In the genomic region with DNA sequence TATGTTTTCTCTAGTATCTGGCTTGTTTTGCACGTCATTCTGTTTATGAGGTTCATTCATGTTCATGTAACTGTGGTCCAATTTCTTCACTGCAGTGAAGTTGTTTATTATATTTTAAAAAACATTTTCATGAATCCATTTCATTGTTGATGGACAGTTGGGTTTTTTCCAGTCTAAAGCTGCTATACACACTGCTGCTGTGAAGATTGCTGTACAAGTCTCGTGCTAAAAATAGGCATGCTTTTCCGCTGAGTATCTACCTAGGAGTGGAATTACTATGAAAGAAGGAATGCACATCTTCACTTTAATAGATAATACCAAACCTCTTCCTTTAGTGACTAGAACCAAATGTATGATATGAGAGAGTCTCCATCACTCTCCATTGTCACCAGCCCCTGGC, we compare ENCODE assay signal across 17 cellular contexts. TPM values are rescaled to one million over a fixed set of nuclear protein-coding genes. Genes with fewer than 3 reads are reported as not detected.
DNase-seq lines count a peak whose midpoint lies in the region; ATAC-seq and TF ChIP-seq lines count a peak whose summit lies in the region.
"Had no signal": no experiment of that assay in that cellular context is flagged by ENCODE, and none has a peak within 500 bp of the region (broad histone marks: within the 10 kb centered on the region; RNA-seq: fewer than 3 reads in every experiment).

No MANE protein-coding gene starts in this region.

- H3K9ac ChIP-seq in SK-N-SH (peak overlapping the region; percentile 64), neural progenitor cell (no peak overlapping the region)

- TF ChIP-seq EP300 in SK-N-SH (IDR thresholded peaks at IDR 0.05; ENCODE audit: borderline replicate concordance in 1 of 2, low read depth in 1 of 2, low read length in 1 of 2) (peak in 1 of 2 experiments; percentile 91; a peak in 3 of 4 replicates), gastroesophageal sphincter (IDR thresholded peaks at IDR 0.05) (no peak), stomach (IDR thresholded peaks at IDR 0.05) (no peak)

- POLR2A ChIA-PET in SK-N-SH (lab: Yijun Ruan, JAX) = no interaction called here

- DNase-seq in GM03348 (ENCODE audit: low spot score) (peak; percentile 43), SK-N-SH (no peak), stomach (no peak), neural progenitor cell (ENCODE audit: low spot score) (no peak), esophagus squamous epithelium (lab: John Stamatoyannopoulos, UW) (no peak)
- DNase-seq in central memory CD4-positive, alpha-beta T cell = no peak
- DNase-seq: activated naive CD8-positive, alpha-beta T cell treated with anti-CD3 and anti-CD28 coated beads, Interleukin-2, amount 10 ng/mL, durations not matched to agents 7 days and 5 days; dorsolateral prefrontal cortex; head of caudate nucleus; NCI-H1436; occipital lobe; stimulated activated CD4-positive, alpha-beta T cell treated with anti-CD3 and anti-CD28 coated beads, Interleukin-1b, Interleukin-23, amount 100 ng/mL, for 48 hours had no signal

- no peaks in the 10 kb centered on the region for H3K9me2 ChIP-seq in SK-N-SH

- H3K27me3 Mint-ChIP-seq in neural progenitor cell (ENCODE audit: insufficient read depth, low read depth) = peaks cover 2% of the 10 kb centered on the region

- H3K4me1 Mint-ChIP-seq in neural progenitor cell = peaks cover 20% of the 10 kb centered on the region

- H3F3A ChIP-seq in SK-N-SH (replicated peaks; ENCODE audit: insufficient read depth) = peaks cover 52% of the 10 kb centered on the region
- H3F3A ChIP-seq in neural progenitor cell (ENCODE audit: low read depth) = peaks cover 10% of the 10 kb centered on the region

- H3K27me3 ChIP-seq in SK-N-SH (ENCODE audit: insufficient read depth) (no peaks in the 10 kb centered on the region), gastroesophageal sphincter (no peaks in the 10 kb centered on the region), stomach (no peaks in the 10 kb centered on the region), neural progenitor cell (peaks cover 6% of the 10 kb centered on the region), esophagus squamous epithelium (no peaks in the 10 kb centered on the region)
- H3K27me3 ChIP-seq: dorsolateral prefrontal cortex had no signal

- no peak for TF ChIP-seq RAD21 in SK-N-SH (IDR thresholded peaks at IDR 0.05; ENCODE audit: low read length)

- no peaks in the 10 kb centered on the region for H4K20me1 ChIP-seq in SK-N-SH (ENCODE audit: insufficient read depth)
- no peaks in the 10 kb centered on the region for H4K20me1 ChIP-seq in neural progenitor cell (ENCODE audit: low read depth)

- H3K4me2 ChIP-seq in SK-N-SH (0 out of 2 replicates have a peak overlapping the region, but pooled peaks have one; percentile 31), neural progenitor cell (no peak overlapping the region)
- H3K4me2 ChIP-seq: GM23338 had no signal

- H3K4me1 ChIP-seq in SK-N-SH (ENCODE audit: control insufficient read depth in 1 of 2, insufficient read depth in 2 of 2, low read depth in 1 of 2, low read length in 1 of 2) (peaks cover 29 to 46% of the 10 kb centered on the region in 2 experiments), gastroesophageal sphincter (peaks cover 3 to 88% (median 9%) of the 10 kb centered on the region in 3 donors), stomach (peaks cover 10 to 76% (median 35%) of the 10 kb centered on the region in 4 donors), neural progenitor cell (peaks cover 10% of the 10 kb centered on the region), esophagus squamous epithelium (peaks cover 21 to 85% (median 51%) of the 10 kb centered on the region in 3 donors)

- H2AFZ ChIP-seq in SK-N-SH (ENCODE audit: low read depth) (peak overlapping the region; percentile 33; the same call in 1 of the 2 replicates), neural progenitor cell (replicated peaks) (no peak overlapping the region)
- H2AFZ ChIP-seq: GM23338 had no signal

- H3K27ac Mint-ChIP-seq in neural progenitor cell = no peak overlapping the region
- H3K27ac Mint-ChIP-seq: activated naive CD8-positive, alpha-beta T cell treated with anti-CD3 and anti-CD28 coated beads, Interleukin-2, amount 10 ng/mL, durations not matched to agents 7 days and 5 days; GM23338; stimulated activated memory B cell treated with anti-CD40 and anti-IgM and Interleukin-4, amounts not matched to agents 10 μg/mL and 1 μg/mL and 100 μg/mL, for 72 hours had no signal

- no peak overlapping the region for H3K4me3 Mint-ChIP-seq in neural progenitor cell
- H3K4me3 Mint-ChIP-seq: activated naive CD8-positive, alpha-beta T cell treated with anti-CD3 and anti-CD28 coated beads, Interleukin-2, amount 10 ng/mL, durations not matched to agents 7 days and 5 days; GM23338; stimulated activated memory B cell treated with anti-CD40 and anti-IgM and Interleukin-4, amounts not matched to agents 10 μg/mL and 1 μg/mL and 100 μg/mL, for 72 hours had no signal

- no peaks in the 10 kb centered on the region for H3K36me3 Mint-ChIP-seq in neural progenitor cell
- H3K36me3 Mint-ChIP-seq: stimulated activated memory B cell treated with anti-CD40 and anti-IgM and Interleukin-4, amounts not matched to agents 10 μg/mL and 1 μg/mL and 100 μg/mL, for 72 hours had no signal

- TF ChIP-seq CTCF in SK-N-SH (IDR thresholded peaks at IDR 0.05) = no peak
- TF ChIP-seq CTCF in gastroesophageal sphincter (IDR thresholded peaks at IDR 0.05) = no peak
- no peak for TF ChIP-seq CTCF in stomach (IDR thresholded peaks at IDR 0.05)
- no peak for TF ChIP-seq CTCF in neural progenitor cell (IDR thresholded peaks at IDR 0.05)
- no peak for TF ChIP-seq CTCF in esophagus squamous epithelium (IDR thresholded peaks at IDR 0.05)

- intact Hi-C loops in stomach (cut with DNase I; ENCODE audit: low total_unique reads) = no loop called here
- intact Hi-C loops in esophagus squamous epithelium (cut with DNase I) = no loop called here

- no peaks in the 10 kb centered on the region for H3K9me3 Mint-ChIP-seq in neural progenitor cell
- H3K9me3 Mint-ChIP-seq: activated naive CD8-positive, alpha-beta T cell treated with anti-CD3 and anti-CD28 coated beads, Interleukin-2, amount 10 ng/mL, durations not matched to agents 7 days and 5 days; GM23338; stimulated activated memory B cell treated with anti-CD40 and anti-IgM and Interleukin-4, amounts not matched to agents 10 μg/mL and 1 μg/mL and 100 μg/mL, for 72 hours had no signal

- WGBS in SK-N-SH (ENCODE audit: low lambda C conversion rate) = 25% methylated on average over 3 of the region's 3 CpGs
- 25 to 41% methylated on average over 1 to 3 of the region's 3 CpGs for WGBS in gastroesophageal sphincter (ENCODE audit: low coverage in 1 of 2), 2 donors
- WGBS in stomach, 5 donors = 73 to 92% (median 88%) methylated on average over 3 of the region's 3 CpGs
- WGBS in esophagus squamous epithelium, 2 donors = 73 to 79% methylated on average over 3 of the region's 3 CpGs

- no peak for TF ChIP-seq POLR2A in gastroesophageal sphincter (IDR thresholded peaks at IDR 0.05)
- no peak for TF ChIP-seq POLR2A in stomach (IDR thresholded peaks at IDR 0.05)
- TF ChIP-seq POLR2A in esophagus squamous epithelium (IDR thresholded peaks at IDR 0.05) = no peak

- H3K36me3 ChIP-seq in SK-N-SH (replicated peaks in 1 of 2; ENCODE audit: control insufficient read depth in 1 of 2, insufficient read depth in 2 of 2, low read length in 1 of 2) (no peaks in the 10 kb centered on the region), gastroesophageal sphincter (no peaks in the 10 kb centered on the region), stomach (no peaks in the 10 kb centered on the region), neural progenitor cell (no peaks in the 10 kb centered on the region), esophagus squamous epithelium (no peaks in the 10 kb centered on the region)

- ATAC-seq in gastroesophageal sphincter = no peak
- ATAC-seq in GM18519 (IDR thresholded peaks at IDR 0.05; ENCODE audit: low FRiP score, unreplicated experiment) = no peak
- ATAC-seq: GM23338; stimulated activated memory B cell treated with anti-CD40 and anti-IgM and Interleukin-4, amounts not matched to agents 10 μg/mL and 1 μg/mL and 100 μg/mL, for 72 hours had no signal

- peak overlapping the region; percentile 62 to 89; a peak in 3 of 4 replicates for H3K27ac ChIP-seq in SK-N-SH (ENCODE audit: low read depth in 2 of 2, low read length in 1 of 2)
- H3K27ac ChIP-seq in gastroesophageal sphincter = peak overlapping the region in 3 of 4 donors; percentile 21 to 65 (median 64)
- H3K27ac ChIP-seq in stomach = peak overlapping the region in 3 of 5 donors; percentile 42 to 82 (median 72)
- H3K27ac ChIP-seq in neural progenitor cell = no peak overlapping the region
- H3K27ac ChIP-seq in esophagus squamous epithelium = peak overlapping the region in 2 of 4 donors; percentile 84 to 86
- H3K27ac ChIP-seq: dorsolateral prefrontal cortex, VCaP had no signal

- CTCF ChIA-PET in SK-N-SH (lab: Yijun Ruan, JAX) = interaction anchor here (1.0 kb wide), 2 partner anchors 26 to 329 kb away, joined by 3 read pairs; no protein-coding TSS in a partner anchor

- no peaks in the 10 kb centered on the region for H3K79me2 ChIP-seq in SK-N-SH (ENCODE audit: insufficient read depth)
- H3K79me2 ChIP-seq in neural progenitor cell (ENCODE audit: low read depth) = no peaks in the 10 kb centered on the region

- H3K4me3 ChIP-seq in SK-N-SH (ENCODE audit: low read depth in 2 of 2, low read length in 1 of 2) (no peak overlapping the region), gastroesophageal sphincter (no peak overlapping the region), stomach (no peak overlapping the region), neural progenitor cell (no peak overlapping the region), esophagus squamous epithelium (no peak overlapping the region)
- H3K4me3 ChIP-seq: dorsolateral prefrontal cortex, GM23338 had no signal

- H3K9me3 ChIP-seq in SK-N-SH = no peaks in the 10 kb centered on the region
- no peaks in the 10 kb centered on the region for H3K9me3 ChIP-seq in gastroesophageal sphincter
- H3K9me3 ChIP-seq in stomach = no peaks in the 10 kb centered on the region
- H3K9me3 ChIP-seq in neural progenitor cell (ENCODE audit: low read depth) = no peaks in the 10 kb centered on the region
- H3K9me3 ChIP-seq in esophagus squamous epithelium = no peaks in the 10 kb centered on the region

TF ChIP-seq in SK-N-SH, 30 proteins besides CTCF, POLR2A, EP300 and RAD21 (continues in another document):
- TF ChIP-seq GABPA (IDR thresholded peaks at IDR 0.05; ENCODE audit: low read depth) (no peak), MXI1 (IDR thresholded peaks at IDR 0.05; ENCODE audit: low read depth, low read length) (no peak)

RNA-seq across cellular contexts. Expression of gene ETS2, which starts 49.0 kb away (rescaled TPM):
- 14.2 and 16.3 TPM in 2 replicates for polyA plus RNA-seq in SK-N-SH (2012; rRNA removed)
- polyA plus RNA-seq in SK-N-SH (2012; cell fraction: cytosol; rRNA removed) = 11.4 and 13.6 TPM in 2 replicates
- 26.5 and 30.4 TPM in 2 replicates for polyA plus RNA-seq in SK-N-SH (2012; cell fraction: nucleus; rRNA removed)
- 100 to 1,000 TPM in 1 of 4 donors, 10 to 100 TPM in 3; 50.9 to 169 (median 63.5) TPM for total RNA-seq in gastroesophageal sphincter
- 10 to 100 TPM; 33.8 to 80.0 (median 44.3) TPM for total RNA-seq in stomach
- polyA plus RNA-seq in stomach = 10 to 100 TPM; 40.2 to 60.3 (median 57.0) TPM
- 18.8 and 22.4 TPM in 2 replicates for total RNA-seq in neural progenitor cell (ENCODE audit: low replicate concordance)
- total RNA-seq in esophagus squamous epithelium = 100 to 1,000 TPM in 1 of 4 donors, 10 to 100 TPM in 3; 67.5 to 118 (median 78.8) TPM
